ENCODE assay signal across 33 cellular contexts in the genomic region with DNA sequence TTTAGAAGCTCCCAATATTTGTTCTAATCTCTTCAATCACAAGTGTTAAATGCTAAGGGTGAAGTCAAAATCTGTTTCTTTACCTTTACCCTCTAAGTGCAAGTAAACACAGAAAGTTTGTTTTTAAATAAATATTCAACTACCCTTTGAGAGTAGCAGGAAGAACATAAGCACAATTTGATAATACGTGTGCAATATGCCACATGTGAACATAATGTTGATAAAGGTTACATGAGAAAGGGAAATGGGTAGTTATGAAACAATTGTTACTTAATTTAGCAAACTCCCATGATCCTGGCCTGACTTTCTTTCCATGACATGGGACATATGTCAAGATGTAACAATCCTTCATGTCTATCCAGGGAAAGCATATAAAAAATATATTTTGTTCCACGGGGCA.
"Had no signal": no experiment of that assay in that cellular context is flagged by ENCODE, and none has a peak within 500 bp of the region (broad histone marks: within the 10 kb centered on the region; RNA-seq: fewer than 3 reads in every experiment).

No MANE protein-coding gene starts in this region.

- H3K27ac ChIP-seq: adrenal gland, PC-9, RWPE1, WERI-Rb-1 had no signal

- H3K36me3 ChIP-seq: adrenal gland, WERI-Rb-1 had no signal

- ATAC-seq: activated naive CD4-positive, alpha-beta T cell treated with anti-CD3 and anti-CD28 coated beads, Interleukin-2, amount 50 U/mL, for 72 hours; activated T-cell treated with anti-CD3 and anti-CD28 coated beads, Interleukin-2, amount 50 U/mL, for 4 hours; Right ventricle myocardium inferior had no signal

- H3K27me3 ChIP-seq: adrenal gland had no signal

- H3K9me3 ChIP-seq: adrenal gland had no signal

- FAIRE-seq: bronchial epithelial cell, RCC 7860 had no signal

- H3K4me3 ChIP-seq: adrenal gland, PC-9 had no signal

- DNase-seq: activated CD4-positive, alpha-beta memory T cell treated with anti-CD3 and anti-CD28 coated beads, Interleukin-2, amount 10 ng/mL, durations not matched to agents 7 days and 5 days; activated CD4-positive, alpha-beta T cell treated with anti-CD3 and anti-CD28 coated beads for 1 hour; activated CD4-positive, alpha-beta T cell treated with anti-CD3 and anti-CD28 coated beads for 48 hours; activated CD4-positive, CD25-positive, alpha-beta regulatory T cell; activated gamma-delta T cell treated with Interleukin-2 at 50 U/mL for 16 hours; activated naive CD4-positive, alpha-beta T cell treated with anti-CD3 and anti-CD28 coated beads for 36 hours; activated T-cell treated with anti-CD3 and anti-CD28 coated beads for 4 hours; activated T-cell treated with anti-CD3 and anti-CD28 coated beads, Interleukin-2, amount 50 U/mL, for 4 hours; adrenal gland; caudate nucleus; cerebellar nuclear complex; Karpas-422; NCI-H1105; NCI-H1417 treated with DMSO at 0.1 percent for 48 hours; NCI-H1694; NCI-H1930; NCI-H2081 treated with DMSO at 0.1 percent for 48 hours; NCI-H226; NCI-H446 treated with DMSO at 0.1 percent for 48 hours; NCI-H524; NCI-H69; SIG-M5; SW 1271; T-helper 1 cell; T-helper 2 cell; T-helper 9 cell; WERI-Rb-1 had no signal
